Comparison of ENCODE assay signal across 2 cellular contexts in the genomic region with DNA sequence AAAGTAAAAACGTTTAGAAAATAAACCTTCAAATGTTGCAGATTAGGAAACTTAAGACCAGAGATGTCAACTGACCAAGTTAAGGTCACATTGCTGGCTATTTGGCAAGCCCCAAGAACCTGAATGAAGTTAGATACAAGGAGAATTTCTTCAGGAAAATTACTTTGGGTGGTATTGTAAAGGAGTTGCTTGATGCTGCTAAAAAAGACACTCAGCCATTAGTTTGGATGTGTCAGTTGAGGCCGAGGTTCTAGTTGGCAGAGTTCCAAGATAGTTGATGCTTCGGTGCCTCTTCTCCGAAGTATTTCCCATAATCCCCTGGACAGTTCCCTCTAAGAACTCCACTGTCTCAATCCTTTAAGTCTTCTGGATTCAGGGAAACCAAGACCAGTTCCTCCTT.
TF ChIP-seq lines count a peak whose summit lies in the region.

No MANE protein-coding gene starts in this region.

TF ChIP-seq in Ishikawa, 13 proteins besides CTCF, POLR2A, EP300 and RAD21 (continued from another document):
- TF ChIP-seq TEAD4 (IDR thresholded peaks at IDR 0.05): 0 out of 2 replicates have a peak, but pooled peaks have one; percentile 38
- no peak for TF ChIP-seq CREB1 (IDR thresholded peaks at IDR 0.05; ENCODE audit: low read depth)
- TF ChIP-seq, protein P1, sequence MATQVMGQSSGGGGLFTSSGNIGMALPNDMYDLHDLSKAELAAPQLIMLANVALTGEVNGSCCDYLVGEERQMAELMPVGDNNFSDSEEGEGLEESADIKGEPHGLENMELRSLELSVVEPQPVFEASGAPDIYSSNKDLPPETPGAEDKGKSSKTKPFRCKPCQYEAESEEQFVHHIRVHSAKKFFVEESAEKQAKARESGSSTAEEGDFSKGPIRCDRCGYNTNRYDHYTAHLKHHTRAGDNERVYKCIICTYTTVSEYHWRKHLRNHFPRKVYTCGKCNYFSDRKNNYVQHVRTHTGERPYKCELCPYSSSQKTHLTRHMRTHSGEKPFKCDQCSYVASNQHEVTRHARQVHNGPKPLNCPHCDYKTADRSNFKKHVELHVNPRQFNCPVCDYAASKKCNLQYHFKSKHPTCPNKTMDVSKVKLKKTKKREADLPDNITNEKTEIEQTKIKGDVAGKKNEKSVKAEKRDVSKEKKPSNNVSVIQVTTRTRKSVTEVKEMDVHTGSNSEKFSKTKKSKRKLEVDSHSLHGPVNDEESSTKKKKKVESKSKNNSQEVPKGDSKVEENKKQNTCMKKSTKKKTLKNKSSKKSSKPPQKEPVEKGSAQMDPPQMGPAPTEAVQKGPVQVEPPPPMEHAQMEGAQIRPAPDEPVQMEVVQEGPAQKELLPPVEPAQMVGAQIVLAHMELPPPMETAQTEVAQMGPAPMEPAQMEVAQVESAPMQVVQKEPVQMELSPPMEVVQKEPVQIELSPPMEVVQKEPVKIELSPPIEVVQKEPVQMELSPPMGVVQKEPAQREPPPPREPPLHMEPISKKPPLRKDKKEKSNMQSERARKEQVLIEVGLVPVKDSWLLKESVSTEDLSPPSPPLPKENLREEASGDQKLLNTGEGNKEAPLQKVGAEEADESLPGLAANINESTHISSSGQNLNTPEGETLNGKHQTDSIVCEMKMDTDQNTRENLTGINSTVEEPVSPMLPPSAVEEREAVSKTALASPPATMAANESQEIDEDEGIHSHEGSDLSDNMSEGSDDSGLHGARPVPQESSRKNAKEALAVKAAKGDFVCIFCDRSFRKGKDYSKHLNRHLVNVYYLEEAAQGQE (IDR thresholded peaks at IDR 0.05; ENCODE audit: low read depth): peak; percentile 31; the same call in 1 of the 2 replicates

TF ChIP-seq in GM23338, 12 proteins besides CTCF, POLR2A, EP300 and RAD21 (continued from another document):
- TF ChIP-seq, protein P2, sequence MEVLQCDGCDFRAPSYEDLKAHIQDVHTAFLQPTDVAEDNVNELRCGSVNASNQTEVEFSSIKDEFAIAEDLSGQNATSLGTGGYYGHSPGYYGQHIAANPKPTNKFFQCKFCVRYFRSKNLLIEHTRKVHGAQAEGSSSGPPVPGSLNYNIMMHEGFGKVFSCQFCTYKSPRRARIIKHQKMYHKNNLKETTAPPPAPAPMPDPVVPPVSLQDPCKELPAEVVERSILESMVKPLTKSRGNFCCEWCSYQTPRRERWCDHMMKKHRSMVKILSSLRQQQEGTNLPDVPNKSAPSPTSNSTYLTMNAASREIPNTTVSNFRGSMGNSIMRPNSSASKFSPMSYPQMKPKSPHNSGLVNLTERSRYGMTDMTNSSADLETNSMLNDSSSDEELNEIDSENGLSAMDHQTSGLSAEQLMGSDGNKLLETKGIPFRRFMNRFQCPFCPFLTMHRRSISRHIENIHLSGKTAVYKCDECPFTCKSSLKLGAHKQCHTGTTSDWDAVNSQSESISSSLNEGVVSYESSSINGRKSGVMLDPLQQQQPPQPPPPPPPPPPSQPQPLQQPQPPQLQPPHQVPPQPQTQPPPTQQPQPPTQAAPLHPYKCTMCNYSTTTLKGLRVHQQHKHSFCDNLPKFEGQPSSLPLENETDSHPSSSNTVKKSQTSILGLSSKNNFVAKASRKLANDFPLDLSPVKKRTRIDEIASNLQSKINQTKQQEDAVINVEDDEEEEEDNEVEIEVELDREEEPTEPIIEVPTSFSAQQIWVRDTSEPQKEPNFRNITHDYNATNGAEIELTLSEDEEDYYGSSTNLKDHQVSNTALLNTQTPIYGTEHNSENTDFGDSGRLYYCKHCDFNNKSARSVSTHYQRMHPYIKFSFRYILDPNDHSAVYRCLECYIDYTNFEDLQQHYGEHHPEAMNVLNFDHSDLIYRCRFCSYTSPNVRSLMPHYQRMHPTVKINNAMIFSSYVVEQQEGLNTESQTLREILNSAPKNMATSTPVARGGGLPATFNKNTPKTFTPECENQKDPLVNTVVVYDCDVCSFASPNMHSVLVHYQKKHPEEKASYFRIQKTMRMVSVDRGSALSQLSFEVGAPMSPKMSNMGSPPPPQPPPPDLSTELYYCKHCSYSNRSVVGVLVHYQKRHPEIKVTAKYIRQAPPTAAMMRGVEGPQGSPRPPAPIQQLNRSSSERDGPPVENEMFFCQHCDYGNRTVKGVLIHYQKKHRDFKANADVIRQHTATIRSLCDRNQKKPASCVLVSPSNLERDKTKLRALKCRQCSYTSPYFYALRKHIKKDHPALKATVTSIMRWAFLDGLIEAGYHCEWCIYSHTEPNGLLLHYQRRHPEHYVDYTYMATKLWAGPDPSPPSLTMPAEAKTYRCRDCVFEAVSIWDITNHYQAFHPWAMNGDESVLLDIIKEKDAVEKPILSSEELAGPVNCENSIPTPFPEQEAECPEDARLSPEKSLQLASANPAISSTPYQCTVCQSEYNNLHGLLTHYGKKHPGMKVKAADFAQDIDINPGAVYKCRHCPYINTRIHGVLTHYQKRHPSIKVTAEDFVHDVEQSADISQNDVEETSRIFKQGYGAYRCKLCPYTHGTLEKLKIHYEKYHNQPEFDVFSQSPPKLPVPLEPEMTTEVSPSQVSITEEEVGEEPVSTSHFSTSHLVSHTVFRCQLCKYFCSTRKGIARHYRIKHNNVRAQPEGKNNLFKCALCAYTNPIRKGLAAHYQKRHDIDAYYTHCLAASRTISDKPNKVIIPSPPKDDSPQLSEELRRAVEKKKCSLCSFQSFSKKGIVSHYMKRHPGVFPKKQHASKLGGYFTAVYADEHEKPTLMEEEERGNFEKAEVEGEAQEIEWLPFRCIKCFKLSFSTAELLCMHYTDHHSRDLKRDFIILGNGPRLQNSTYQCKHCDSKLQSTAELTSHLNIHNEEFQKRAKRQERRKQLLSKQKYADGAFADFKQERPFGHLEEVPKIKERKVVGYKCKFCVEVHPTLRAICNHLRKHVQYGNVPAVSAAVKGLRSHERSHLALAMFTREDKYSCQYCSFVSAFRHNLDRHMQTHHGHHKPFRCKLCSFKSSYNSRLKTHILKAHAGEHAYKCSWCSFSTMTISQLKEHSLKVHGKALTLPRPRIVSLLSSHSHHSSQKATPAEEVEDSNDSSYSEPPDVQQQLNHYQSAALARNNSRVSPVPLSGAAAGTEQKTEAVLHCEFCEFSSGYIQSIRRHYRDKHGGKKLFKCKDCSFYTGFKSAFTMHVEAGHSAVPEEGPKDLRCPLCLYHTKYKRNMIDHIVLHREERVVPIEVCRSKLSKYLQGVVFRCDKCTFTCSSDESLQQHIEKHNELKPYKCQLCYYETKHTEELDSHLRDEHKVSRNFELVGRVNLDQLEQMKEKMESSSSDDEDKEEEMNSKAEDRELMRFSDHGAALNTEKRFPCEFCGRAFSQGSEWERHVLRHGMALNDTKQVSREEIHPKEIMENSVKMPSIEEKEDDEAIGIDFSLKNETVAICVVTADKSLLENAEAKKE (CRISPR knock-in tag; IDR thresholded peaks at IDR 0.05): no peak
- TF ChIP-seq CREB1 (CRISPR knock-in tag; IDR thresholded peaks at IDR 0.05; ENCODE audit: low read depth) (no peak), EZH2 (IDR thresholded peaks at IDR 0.05; ENCODE audit: low read depth, unreplicated experiment) (no peak), NANOG (IDR thresholded peaks at IDR 0.05; ENCODE audit: borderline replicate concordance) (no peak), ZNF331 (CRISPR knock-in tag; IDR thresholded peaks at IDR 0.05; ENCODE audit: low read depth) (no peak), EZH2phosphoT487 (IDR thresholded peaks at IDR 0.05; ENCODE audit: unreplicated experiment) (no peak), STAT1 (IDR thresholded peaks at IDR 0.05; ENCODE audit: unreplicated experiment) (no peak), ZNF114 (CRISPR knock-in tag; IDR thresholded peaks at IDR 0.05) (no peak), JUNB (IDR thresholded peaks at IDR 0.05; ENCODE audit: unreplicated experiment) (no peak)
- TF ChIP-seq, protein P3, sequence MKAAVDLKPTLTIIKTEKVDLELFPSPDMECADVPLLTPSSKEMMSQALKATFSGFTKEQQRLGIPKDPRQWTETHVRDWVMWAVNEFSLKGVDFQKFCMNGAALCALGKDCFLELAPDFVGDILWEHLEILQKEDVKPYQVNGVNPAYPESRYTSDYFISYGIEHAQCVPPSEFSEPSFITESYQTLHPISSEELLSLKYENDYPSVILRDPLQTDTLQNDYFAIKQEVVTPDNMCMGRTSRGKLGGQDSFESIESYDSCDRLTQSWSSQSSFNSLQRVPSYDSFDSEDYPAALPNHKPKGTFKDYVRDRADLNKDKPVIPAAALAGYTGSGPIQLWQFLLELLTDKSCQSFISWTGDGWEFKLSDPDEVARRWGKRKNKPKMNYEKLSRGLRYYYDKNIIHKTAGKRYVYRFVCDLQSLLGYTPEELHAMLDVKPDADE (IDR thresholded peaks at IDR 0.05): no peak
- TF ChIP-seq, protein P1 (IDR thresholded peaks at IDR 0.05; ENCODE audit: unreplicated experiment): no peak
